Comparison of ENCODE assay signal across 17 cellular contexts in genomic region chr15:70851889-70852288, GRCh38. TPM values are rescaled to one million over a fixed set of nuclear protein-coding genes. Genes with fewer than 3 reads are reported as not detected.
A peak's percentile ranks its signal among the peaks of the same experiment; 100 is the strongest.
DNase-seq lines count a peak whose midpoint lies in the region; ATAC-seq, FAIRE-seq and TF ChIP-seq lines count a peak whose summit lies in the region.
"Had no signal": no experiment of that assay in that cellular context is flagged by ENCODE, and none has a peak within 500 bp of the region (broad histone marks: within the 10 kb centered on the region; RNA-seq: fewer than 3 reads in every experiment).

No MANE protein-coding gene starts in this region.

- no peaks in the 10 kb centered on the region for H3K9me2 ChIP-seq in PC-3 (replicated peaks; ENCODE audit: low read length)

- TF ChIP-seq EP300 in A549 (IDR thresholded peaks at IDR 0.05) = no peak

- H3K36me3 Mint-ChIP-seq in neural progenitor cell = peaks cover 13% of the 10 kb centered on the region
- no peaks in the 10 kb centered on the region for H3K36me3 Mint-ChIP-seq in endothelial cell (ENCODE audit: low read depth, unreplicated experiment)
- H3K36me3 Mint-ChIP-seq: activated CD4-positive, alpha-beta memory T cell treated with anti-CD3 and anti-CD28 coated beads for 36 hours; naive thymus-derived CD8-positive, alpha-beta T cell; stimulated activated memory B cell treated with anti-CD40 and anti-IgM and Interleukin-4, amounts not matched to agents 10 μg/mL and 1 μg/mL and 100 μg/mL, for 72 hours had no signal

- no peak for TF ChIP-seq RAD21 in A549 (conservative IDR thresholded peaks at IDR 0.05 in 1 of 2, IDR thresholded peaks at IDR 0.05 in 1 of 2)

- H3F3A ChIP-seq in PC-3 (ENCODE audit: low read length, unreplicated experiment) = no peaks in the 10 kb centered on the region
- H3F3A ChIP-seq in neural progenitor cell (ENCODE audit: low read depth) = peaks cover 13% of the 10 kb centered on the region

- ATAC-seq in A549 = no peak
- no peak for ATAC-seq in PC-3
- ATAC-seq: activated T-helper 17 cell treated with anti-CD3 and anti-CD28 coated beads, Interleukin-2, amount 50 U/mL, for 72 hours; body of pancreas; naive thymus-derived CD8-positive, alpha-beta T cell; right lobe of liver; stimulated activated memory B cell treated with anti-CD40 and anti-IgM and Interleukin-4, amounts not matched to agents 10 μg/mL and 1 μg/mL and 100 μg/mL, for 72 hours had no signal

- H3K36me3 ChIP-seq in PC-3 (ENCODE audit: low read depth, low read length) (peaks cover 14% of the 10 kb centered on the region), neural progenitor cell (no peaks in the 10 kb centered on the region)
- H3K36me3 ChIP-seq: right lobe of liver had no signal

- H3K9ac ChIP-seq in PC-3 (ENCODE audit: low read length) (peak overlapping the region; percentile 18; the same call in 1 of the 2 replicates), neural progenitor cell (no peak overlapping the region)

- FAIRE-seq in A549 (lab: Jason Lieb, UNC) = no peak
- FAIRE-seq in GM12892 (lab: Jason Lieb, UNC) = no peak

- BruUV-seq in PC-3 (replicated peaks; lab: Mats Ljungman, UMichigan) = no TSS peak

- peak overlapping the region; percentile 84; the same call in 1 of the 3 replicates for H3K4me2 ChIP-seq in A549
- H3K4me2 ChIP-seq in PC-3 (ENCODE audit: low read length) = peak overlapping the region; percentile 89
- H3K4me2 ChIP-seq in neural progenitor cell = no peak overlapping the region

- H3K27ac Mint-ChIP-seq in neural progenitor cell (no peak overlapping the region), endothelial cell (ENCODE audit: unreplicated experiment) (no peak overlapping the region)
- H3K27ac Mint-ChIP-seq: activated CD4-positive, alpha-beta memory T cell treated with anti-CD3 and anti-CD28 coated beads for 36 hours; activated T-helper 17 cell treated with anti-CD3 and anti-CD28 coated beads, Interleukin-2, amount 50 U/mL, for 72 hours; stimulated activated memory B cell treated with anti-CD40 and anti-IgM and Interleukin-4, amounts not matched to agents 10 μg/mL and 1 μg/mL and 100 μg/mL, for 72 hours had no signal

- 95% methylated on average over 5 of the region's 6 CpGs for WGBS in A549 (ENCODE audit: missing lambda C conversion rate)

- peaks cover 13% of the 10 kb centered on the region for H3K27me3 Mint-ChIP-seq in neural progenitor cell (ENCODE audit: insufficient read depth, low read depth)
- H3K27me3 Mint-ChIP-seq in endothelial cell (ENCODE audit: unreplicated experiment) = peaks cover 3% of the 10 kb centered on the region

- H3K4me3 Mint-ChIP-seq in neural progenitor cell (peak overlapping the region; percentile 27), endothelial cell (ENCODE audit: unreplicated experiment) (no peak overlapping the region)
- H3K4me3 Mint-ChIP-seq: activated CD4-positive, alpha-beta memory T cell treated with anti-CD3 and anti-CD28 coated beads for 36 hours; activated T-helper 17 cell treated with anti-CD3 and anti-CD28 coated beads, Interleukin-2, amount 50 U/mL, for 72 hours; stimulated activated memory B cell treated with anti-CD40 and anti-IgM and Interleukin-4, amounts not matched to agents 10 μg/mL and 1 μg/mL and 100 μg/mL, for 72 hours had no signal

- TF ChIP-seq CTCF in A549 (IDR thresholded peaks at IDR 0.05) (no peak), PC-3 (conservative IDR thresholded peaks at IDR 0.05; ENCODE audit: low read depth, low read length) (no peak), neural progenitor cell (IDR thresholded peaks at IDR 0.05) (no peak), endothelial cell (IDR thresholded peaks at IDR 0.05; ENCODE audit: unreplicated experiment) (no peak)

- POLR2A ChIA-PET in A549 (lab: Yijun Ruan, JAX) (interaction anchor here (1.1 to 1.3 kb wide), 2 partner anchors 12 to 41 kb away, joined by 3 read pairs; no protein-coding TSS in a partner anchor), PC-3 (lab: Charles Lee; ENCODE audit: unreplicated experiment) (interaction anchor here (0.6 to 0.9 kb wide), 4 partner anchors 18 to 938 kb away, joined by 3 to 4 read pairs (median 3); no protein-coding TSS in a partner anchor)

- H3K4me1 Mint-ChIP-seq in neural progenitor cell = peaks cover 16% of the 10 kb centered on the region
- peaks cover 8% of the 10 kb centered on the region for H3K4me1 Mint-ChIP-seq in endothelial cell (ENCODE audit: unreplicated experiment)

- no peak for TF ChIP-seq POLR2A in A549 (IDR thresholded peaks at IDR 0.05; ENCODE audit: low read length)
- TF ChIP-seq POLR2A in GM12892 (IDR thresholded peaks at IDR 0.05; ENCODE audit: low read depth, low read length) = no peak

- H3K4me1 ChIP-seq in A549 = peaks cover 31% of the 10 kb centered on the region
- peaks cover 38% of the 10 kb centered on the region for H3K4me1 ChIP-seq in PC-3 (ENCODE audit: insufficient read depth, low read length)
- H3K4me1 ChIP-seq in neural progenitor cell = no peaks in the 10 kb centered on the region

- H3K4me3 ChIP-seq in A549 (no peak overlapping the region), PC-3 (ENCODE audit: low read length) (peak overlapping the region; percentile 43; the same call in 1 of the 2 replicates), neural progenitor cell (no peak overlapping the region)
- H3K4me3 ChIP-seq: body of pancreas, right lobe of liver had no signal

- intact Hi-C loops in PC-3 (cut with micrococcal nuclease) = no loop called here

- peaks cover 44% of the 10 kb centered on the region for H3K79me2 ChIP-seq in PC-3 (ENCODE audit: low read length)
- peaks cover 7% of the 10 kb centered on the region for H3K79me2 ChIP-seq in neural progenitor cell (ENCODE audit: low read depth)

- DNase-seq in A549 (ENCODE audit: low read depth in 1 of 2, low spot score in 1 of 2) (no peak), PC-3 (no peak), epithelial cell of prostate (ENCODE audit: low read depth, low spot score) (no peak), neural progenitor cell (ENCODE audit: low spot score) (no peak), HT-29 (ENCODE audit: low spot score) (no peak), GM12892 (ENCODE audit: insufficient read length) (no peak), endothelial cell (ENCODE audit: low spot score) (no peak), DMS79 treated with DMSO at 0.1 percent for 48 hours (lab: John Stamatoyannopoulos, UW) (no peak)
- DNase-seq: activated CD4-positive, alpha-beta memory T cell treated with anti-CD3 and anti-CD28 coated beads for 36 hours; body of pancreas; naive thymus-derived CD8-positive, alpha-beta T cell; NCI-H1048; NK-92 treated with Interleukin-12 subunit alpha and Interleukin-12 subunit beta, amount 100 ng/mL, for 24 hours; right lobe of liver had no signal

- H2AFZ ChIP-seq in PC-3 (ENCODE audit: low read length) = no peak overlapping the region
- no peak overlapping the region for H2AFZ ChIP-seq in neural progenitor cell (replicated peaks)

- no peaks in the 10 kb centered on the region for H3K9me3 ChIP-seq in A549
- H3K9me3 ChIP-seq in PC-3 (ENCODE audit: low read length) = no peaks in the 10 kb centered on the region
- H3K9me3 ChIP-seq in neural progenitor cell (ENCODE audit: low read depth) = no peaks in the 10 kb centered on the region
- H3K9me3 ChIP-seq: body of pancreas, right lobe of liver had no signal

- CTCF ChIA-PET in A549 (lab: Yijun Ruan, JAX) (interaction anchor here (0.6 to 16.8 kb wide), 13 partner anchors 10 to 180 kb away, joined by 3 to 300 read pairs (median 12); no protein-coding TSS in a partner anchor), PC-3 (lab: Charles Lee) (interaction anchor here (1.0 kb wide), 1 partner anchor 23 kb away, joined by 7 read pairs; no protein-coding TSS in a partner anchor)

- H3K9me3 Mint-ChIP-seq in neural progenitor cell (no peaks in the 10 kb centered on the region), endothelial cell (ENCODE audit: unreplicated experiment) (no peaks in the 10 kb centered on the region)
- H3K9me3 Mint-ChIP-seq: activated CD4-positive, alpha-beta memory T cell treated with anti-CD3 and anti-CD28 coated beads for 36 hours; activated T-helper 17 cell treated with anti-CD3 and anti-CD28 coated beads, Interleukin-2, amount 50 U/mL, for 72 hours; naive thymus-derived CD8-positive, alpha-beta T cell; stimulated activated memory B cell treated with anti-CD40 and anti-IgM and Interleukin-4, amounts not matched to agents 10 μg/mL and 1 μg/mL and 100 μg/mL, for 72 hours had no signal

- H3K27ac ChIP-seq in A549 = peak overlapping the region in 1 of 2 experiments; percentile 93; a peak in 1 of 6 replicates
- H3K27ac ChIP-seq in PC-3 (ENCODE audit: low read length) = peak overlapping the region; percentile 80
- H3K27ac ChIP-seq in epithelial cell of prostate = peak overlapping the region; percentile 92
- H3K27ac ChIP-seq in neural progenitor cell = no peak overlapping the region
- H3K27ac ChIP-seq: right lobe of liver, SK-N-MC had no signal

- H4K20me1 ChIP-seq in PC-3 (ENCODE audit: low read length) (peaks cover 5% of the 10 kb centered on the region; the same call in 1 of the 2 replicates), neural progenitor cell (ENCODE audit: low read depth) (peaks cover 16% of the 10 kb centered on the region)

- H3K27me3 ChIP-seq in PC-3 (ENCODE audit: low read length) (no peaks in the 10 kb centered on the region), neural progenitor cell (peaks cover 18% of the 10 kb centered on the region)
- H3K27me3 ChIP-seq: body of pancreas, right lobe of liver had no signal

RNA-seq across cellular contexts. Expression of gene LARP6, which starts 2.1 kb away (rescaled TPM):
- polyA plus RNA-seq in A549 (2011; rRNA removed) = 120 and 158 TPM in 2 replicates
- 81.8 and 94.9 TPM in 2 replicates for polyA plus RNA-seq in A549 (2012; cell fraction: cytosol; rRNA removed)
- polyA plus RNA-seq in A549 (2012; cell fraction: nucleus; rRNA removed) = 31.4 and 55.5 TPM in 2 replicates
- 47.3 to 64.3 TPM (median 57.2 TPM) in 3 replicates for polyA plus RNA-seq in A549 (2017; fragmentation: RNase III; extraction: RNeasy Plus Mini Kit Qiagen cat#74134 plus additional on column Dnase treatment)
- polyA minus RNA-seq in A549 (2011; rRNA and poly(A)+ RNA removed) = 72.1 and 73.2 TPM in 2 replicates
- 133 and 166 TPM in 2 replicates for total RNA-seq in PC-3 (2014; rRNA removed)
- 18.6 and 19.3 TPM in 2 replicates for total RNA-seq in neural progenitor cell (ENCODE audit: low replicate concordance)
- 4.4 and 5.6 TPM in 2 replicates for total RNA-seq in HT-29 (2014; rRNA removed; shearing (Covaris generic))
- polyA plus RNA-seq in GM12892 (2012; ENCODE audit: missing spikeins) = 10.5 TPM
- 4.5 TPM for total RNA-seq in endothelial cell (ENCODE audit: unreplicated experiment)

RNA-seq across cellular contexts. Expression of gene THAP10, which starts 40.3 kb away (rescaled TPM):
- polyA plus RNA-seq in A549 (2011; rRNA removed) (7.7 and 9.4 TPM in 2 replicates), A549 (2017; fragmentation: RNase III; extraction: RNeasy Plus Mini Kit Qiagen cat#74134 plus additional on column Dnase treatment) (5.4 to 6.8 TPM (median 6.1 TPM) in 3 replicates)
- 3.3 and 4.5 TPM in 2 replicates for polyA plus RNA-seq in A549 (2012; cell fraction: cytosol; rRNA removed)
- polyA plus RNA-seq in A549 (2012; cell fraction: nucleus; rRNA removed) = 2.7 and 3.2 TPM in 2 replicates
- 1.4 and 1.6 TPM in 2 replicates for polyA minus RNA-seq in A549 (2011; rRNA and poly(A)+ RNA removed)
- total RNA-seq in PC-3 (2014; rRNA removed) (5.9 and 7.2 TPM in 2 replicates), neural progenitor cell (ENCODE audit: low replicate concordance) (8.0 and 8.6 TPM in 2 replicates), endothelial cell (ENCODE audit: unreplicated experiment) (1.9 TPM)
- total RNA-seq in HT-29 (2014; rRNA removed; shearing (Covaris generic)) = 2.7 and 3.9 TPM in 2 replicates
- 0.85 TPM for polyA plus RNA-seq in GM12892 (2012; ENCODE audit: missing spikeins)
- total RNA-seq: naive thymus-derived CD8-positive, alpha-beta T cell had no signal
- polyA plus RNA-seq: naive thymus-derived CD8-positive, alpha-beta T cell had no signal

RNA-seq across cellular contexts. Expression of gene LRRC49, which starts 40.7 kb away (rescaled TPM):
- polyA plus RNA-seq in A549 (2011; rRNA removed) (12.2 and 14.3 TPM in 2 replicates), A549 (2017; fragmentation: RNase III; extraction: RNeasy Plus Mini Kit Qiagen cat#74134 plus additional on column Dnase treatment) (10.0 to 11.4 TPM (median 11.1 TPM) in 3 replicates)
- 3.1 and 3.9 TPM in 2 replicates for polyA plus RNA-seq in A549 (2012; cell fraction: cytosol; rRNA removed)
- polyA plus RNA-seq in A549 (2012; cell fraction: nucleus; rRNA removed) = 1.8 and 2.9 TPM in 2 replicates
- polyA minus RNA-seq in A549 (2011; rRNA and poly(A)+ RNA removed) = 9.1 and 10.6 TPM in 2 replicates
- total RNA-seq in PC-3 (2014; rRNA removed) (7.7 and 13.6 TPM in 2 replicates), neural progenitor cell (ENCODE audit: low replicate concordance) (33.5 and 62.4 TPM in 2 replicates), endothelial cell (ENCODE audit: unreplicated experiment) (4.2 TPM)
- 4.2 and 5.9 TPM in 2 replicates for total RNA-seq in HT-29 (2014; rRNA removed; shearing (Covaris generic))
- 1.9 TPM for polyA plus RNA-seq in GM12892 (2012; ENCODE audit: missing spikeins)
- total RNA-seq: naive thymus-derived CD8-positive, alpha-beta T cell had no signal
- polyA plus RNA-seq: naive thymus-derived CD8-positive, alpha-beta T cell had no signal
